Comparison of ENCODE assay signal across 9 cellular contexts in the genomic region with DNA sequence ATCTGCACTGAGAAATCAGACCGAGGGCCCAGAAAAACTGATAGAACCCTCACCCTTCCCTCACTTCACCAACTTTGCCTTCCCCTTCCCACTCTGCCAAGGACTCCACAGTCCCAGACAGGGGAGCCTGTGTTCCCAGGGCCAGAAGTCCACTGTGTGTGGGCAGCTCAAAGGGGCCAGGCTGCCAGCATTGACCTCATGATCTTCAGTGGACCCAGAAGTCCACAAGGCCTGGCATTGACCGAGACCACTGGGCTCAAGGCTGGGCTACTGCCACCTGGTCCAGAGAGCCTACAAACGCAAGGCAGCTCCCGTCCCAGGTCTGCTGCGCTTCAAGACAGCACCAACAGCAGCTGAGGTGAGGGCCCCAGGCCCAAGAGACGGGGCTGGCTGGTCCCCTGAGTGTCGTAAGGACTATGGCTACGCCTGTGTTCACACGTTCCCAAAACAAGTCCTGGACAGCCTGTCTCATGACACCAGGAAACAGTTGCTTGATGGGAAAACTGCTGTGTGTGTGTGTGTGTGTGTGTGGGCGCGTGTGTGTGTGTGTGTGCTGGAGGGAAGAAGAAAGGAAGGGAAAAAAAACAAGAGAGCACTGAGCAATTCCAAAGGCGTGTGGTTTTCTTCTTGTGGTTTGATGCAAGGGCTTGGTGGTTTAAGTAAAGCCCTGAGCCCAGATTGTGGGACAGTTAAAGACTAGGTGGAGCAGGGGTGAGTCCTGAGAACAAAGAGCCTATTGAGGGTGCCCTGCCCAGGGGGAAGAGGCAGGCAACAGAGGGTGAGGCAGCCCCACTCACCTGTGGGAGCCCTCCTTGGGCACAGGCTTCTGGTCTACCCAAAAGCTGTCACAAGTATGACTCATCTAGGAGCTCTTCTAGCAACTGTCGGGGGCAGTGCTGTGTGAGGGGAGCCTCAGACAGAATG. TPM values are rescaled to one million over a fixed set of nuclear protein-coding genes. Genes with fewer than 3 reads are reported as not detected.
DNase-seq lines count a peak whose midpoint lies in the region; ATAC-seq and TF ChIP-seq lines count a peak whose summit lies in the region.
"Had no signal": no experiment of that assay in that cellular context is flagged by ENCODE, and none has a peak within 500 bp of the region (broad histone marks: within the 10 kb centered on the region; RNA-seq: fewer than 3 reads in every experiment).

No MANE protein-coding gene starts in this region.

- no peaks in the 10 kb centered on the region for H3K9me3 Mint-ChIP-seq in CD4-positive, alpha-beta T cell
- H3K9me3 Mint-ChIP-seq: dendritic cell treated with granulocyte-macrophage colony-stimulating factor and Interleukin-4, amounts not matched to agents 40 ng/mL and 50 ng/mL, for 4 days had no signal

- peak overlapping the region; percentile 48 for H3K27ac Mint-ChIP-seq in CD4-positive, alpha-beta T cell
- H3K27ac Mint-ChIP-seq: dendritic cell treated with granulocyte-macrophage colony-stimulating factor and Interleukin-4, amounts not matched to agents 40 ng/mL and 50 ng/mL, for 4 days had no signal

- peaks cover 36% of the 10 kb centered on the region for H3K4me1 Mint-ChIP-seq in CD4-positive, alpha-beta T cell (ENCODE audit: low read depth)

- H3K36me3 ChIP-seq in H7 (replicated peaks; ENCODE audit: control insufficient read depth, insufficient read depth, low read length): no peaks in the 10 kb centered on the region

- H3K4me3 Mint-ChIP-seq in CD4-positive, alpha-beta T cell: peak overlapping the region; percentile 73
- H3K4me3 Mint-ChIP-seq: dendritic cell treated with granulocyte-macrophage colony-stimulating factor and Interleukin-4, amounts not matched to agents 40 ng/mL and 50 ng/mL, for 4 days had no signal

- DNase-seq in CD4-positive, alpha-beta T cell: peak; percentile 26 to 61 (median 40)
- peak; percentile 96 for DNase-seq in RPMI7951 (ENCODE audit: low read depth)
- DNase-seq in amniotic epithelial cell (ENCODE audit: low read depth): peak; percentile 99
- DNase-seq in myocyte (ENCODE audit: low read depth): peak; percentile 93
- no peak for DNase-seq in H7
- DNase-seq in superior temporal gyrus (ENCODE audit: extremely low spot score): no peak

- H3K27ac ChIP-seq in CD4-positive, alpha-beta T cell (ENCODE audit: low read depth, low read length): no peak overlapping the region

- peak; percentile 87 for ATAC-seq in CD4-positive, alpha-beta T cell (ENCODE audit: poor library complexity)
- ATAC-seq in GM21526 (IDR thresholded peaks at IDR 0.05; ENCODE audit: low FRiP score, unreplicated experiment): no peak
- ATAC-seq in HG03175 (IDR thresholded peaks at IDR 0.05; ENCODE audit: unreplicated experiment): no peak

- H3K4me3 ChIP-seq in H7 (ENCODE audit: insufficient read depth, low read depth, low read length): no peak overlapping the region

- no peaks in the 10 kb centered on the region for H3K9me3 ChIP-seq in CD4-positive, alpha-beta T cell (ENCODE audit: control insufficient read depth, low read length)

- peaks cover 37% of the 10 kb centered on the region for H3K27me3 ChIP-seq in CD4-positive, alpha-beta T cell (ENCODE audit: control insufficient read depth, insufficient read depth, low read length)
- no peaks in the 10 kb centered on the region for H3K27me3 ChIP-seq in H7 (ENCODE audit: control insufficient read depth, insufficient read depth, low read length)

- POLR2A ChIA-PET in CD4-positive, alpha-beta T cell (lab: Charles Lee): interaction anchor here (0.6 to 0.8 kb wide), 2 partner anchors 14 to 68 kb away, joined by 3 read pairs; no protein-coding TSS in a partner anchor

- peaks cover 80% of the 10 kb centered on the region for H3K27me3 Mint-ChIP-seq in CD4-positive, alpha-beta T cell

- intact Hi-C loops in CD4-positive, alpha-beta T cell (cut with DNase I, micrococcal nuclease): no loop called here

- CTCF ChIA-PET in CD4-positive, alpha-beta T cell (lab: Charles Lee): interaction anchor here (0.6 kb wide), 1 partner anchor 9 kb away, joined by 4 read pairs; no protein-coding TSS in a partner anchor

- no peaks in the 10 kb centered on the region for H3K36me3 Mint-ChIP-seq in CD4-positive, alpha-beta T cell (ENCODE audit: low read depth)

- no peak for TF ChIP-seq CTCF in CD4-positive, alpha-beta T cell (IDR thresholded peaks at IDR 0.05)

RNA-seq across cellular contexts. Expression of a gene that starts 46.6 kb away (rescaled TPM):
- not detected for total RNA-seq in CD4-positive, alpha-beta T cell
- 0.10 and 0.12 TPM in 2 replicates for total RNA-seq in RPMI7951 (2014; rRNA removed; shearing (Covaris generic))
- 16.4 and 26.6 TPM in 2 replicates for total RNA-seq in myocyte
- 8.0 TPM for polyA plus RNA-seq in myocyte (2012)
- 0.15 and 0.38 TPM in 2 replicates for total RNA-seq in H7 (2014; rRNA removed; shearing (Covaris generic))

Comparison
In these comparisons a context has a peak if more than half of its experiments do, and no peak if none do; other contexts are left out.
1. DNase-seq: peak in CD4-positive, alpha-beta T cell (10 of 10), RPMI7951 (single experiment), amniotic epithelial cell (single experiment) and myocyte (single experiment); none in H7 (single experiment) and superior temporal gyrus (single experiment).
2. RNA of a gene that starts 46.6 kb away (total RNA-seq): 16.4 to 26.6 TPM in myocyte; 0.15 to 0.38 TPM in H7, 0.10 to 0.12 TPM in RPMI7951 and not detected in CD4-positive, alpha-beta T cell; every median in the first group is over 10 times any median in the second.